1 cellular context compared by ENCODE assay signal in genomic region chr7:47734287-47734948, GRCh38.
TF ChIP-seq lines count a peak whose summit lies in the region.

No MANE protein-coding gene starts in this region.

TF ChIP-seq in HepG2, 621 proteins besides CTCF, POLR2A, EP300 and RAD21 (continued from another document and continues in another):
- TF ChIP-seq AHDC1 (CRISPR knock-in tag; IDR thresholded peaks at IDR 0.05; ENCODE audit: borderline replicate concordance): peak; percentile 98
- TF ChIP-seq ZNF282 (IDR thresholded peaks at IDR 0.05; ENCODE audit: partially characterized antibody): no peak
- peak; percentile 98 for TF ChIP-seq RARA (CRISPR knock-in tag; IDR thresholded peaks at IDR 0.05)
- TF ChIP-seq ZNF101 (CRISPR knock-in tag; IDR thresholded peaks at IDR 0.05; ENCODE audit: borderline replicate concordance, low read depth): no peak
- TF ChIP-seq ZNF121 (CRISPR knock-in tag; IDR thresholded peaks at IDR 0.05): peak; percentile 79
- peak; percentile 56 for TF ChIP-seq HNF4G (IDR thresholded peaks at IDR 0.05; ENCODE audit: borderline replicate concordance, low read depth, low read length)
- TF ChIP-seq HNF4G (CRISPR knock-in tag; IDR thresholded peaks at IDR 0.05; ENCODE audit: borderline replicate concordance, low read depth): peak; percentile 94
- TF ChIP-seq GFI1 (CRISPR knock-in tag; IDR thresholded peaks at IDR 0.05; ENCODE audit: borderline replicate concordance): peak; percentile 86
- TF ChIP-seq HOXA5 (CRISPR knock-in tag; IDR thresholded peaks at IDR 0.05): peak; percentile 92
- no peak; the same call in 1 of the 2 replicates for TF ChIP-seq GATAD1 (CRISPR knock-in tag; IDR thresholded peaks at IDR 0.05)
- TF ChIP-seq ZBTB8A (CRISPR knock-in tag; IDR thresholded peaks at IDR 0.05; ENCODE audit: borderline replicate concordance, low read depth): no peak
- TF ChIP-seq ZNF777 (CRISPR knock-in tag; IDR thresholded peaks at IDR 0.05): no peak
- peak; percentile 57; the same call in 1 of the 2 replicates for TF ChIP-seq KDM5B (CRISPR knock-in tag; IDR thresholded peaks at IDR 0.05; ENCODE audit: borderline replicate concordance)
- peak; percentile 84; the same call in 1 of the 2 replicates for TF ChIP-seq NCOR1 (IDR thresholded peaks at IDR 0.05; ENCODE audit: borderline replicate concordance, low read length)
- peak; percentile 83; the same call in 1 of the 2 replicates for TF ChIP-seq ZKSCAN8 (CRISPR knock-in tag; IDR thresholded peaks at IDR 0.05; ENCODE audit: borderline replicate concordance)
- TF ChIP-seq TBX3 (IDR thresholded peaks at IDR 0.05; ENCODE audit: borderline replicate concordance): peak; percentile 60; the same call in 1 of the 2 replicates
- no peak for TF ChIP-seq SIN3B (IDR thresholded peaks at IDR 0.05; ENCODE audit: low read length)
- TF ChIP-seq ZFP41 (CRISPR knock-in tag; IDR thresholded peaks at IDR 0.05; ENCODE audit: borderline replicate concordance): 0 out of 2 replicates have a peak, but pooled peaks have one; percentile 49
- TF ChIP-seq ZNF713 (CRISPR knock-in tag; IDR thresholded peaks at IDR 0.05): no peak
- peak; percentile 89; the same call in 1 of the 2 replicates for TF ChIP-seq SMAD1 (CRISPR knock-in tag; IDR thresholded peaks at IDR 0.05; ENCODE audit: borderline replicate concordance, low read depth)
- no peak for TF ChIP-seq MBNL3 (CRISPR knock-in tag; conservative IDR thresholded peaks at IDR 0.05)
- TF ChIP-seq REL (CRISPR knock-in tag; conservative IDR thresholded peaks at IDR 0.05): no peak
- peak; percentile 72 for TF ChIP-seq KMT2A (CRISPR knock-in tag; IDR thresholded peaks at IDR 0.05)
- no peak for TF ChIP-seq ELK4 (CRISPR knock-in tag; IDR thresholded peaks at IDR 0.05; ENCODE audit: borderline replicate concordance)
- TF ChIP-seq MTERF4 (CRISPR knock-in tag; IDR thresholded peaks at IDR 0.05): peak; percentile 21; the same call in 1 of the 2 replicates
- peak; percentile 89 for TF ChIP-seq TEAD3 (CRISPR knock-in tag; optimal IDR thresholded peaks at IDR 0.05; ENCODE audit: borderline replicate concordance)
- TF ChIP-seq CBFB (CRISPR knock-in tag; IDR thresholded peaks at IDR 0.05): peak; percentile 44; the same call in 1 of the 2 replicates
- TF ChIP-seq NR2F6 (IDR thresholded peaks at IDR 0.05): peak; percentile 95
- TF ChIP-seq NR2F6 (CRISPR knock-in tag; IDR thresholded peaks at IDR 0.05): peak; percentile 93
- TF ChIP-seq MEIS1 (CRISPR knock-in tag; IDR thresholded peaks at IDR 0.05; ENCODE audit: borderline replicate concordance): peak; percentile 99
- peak; percentile 73 for TF ChIP-seq DPF2 (CRISPR knock-in tag; IDR thresholded peaks at IDR 0.05; ENCODE audit: borderline replicate concordance, low read depth)
- TF ChIP-seq ZNF772 (CRISPR knock-in tag; IDR thresholded peaks at IDR 0.05): peak; percentile 85
- peak; percentile 97 for TF ChIP-seq MEF2D (CRISPR knock-in tag; IDR thresholded peaks at IDR 0.05)
- TF ChIP-seq ZNF646 (CRISPR knock-in tag; IDR thresholded peaks at IDR 0.05): peak; percentile 56; the same call in 1 of the 2 replicates
- peak; percentile 72 for TF ChIP-seq BORCS8-MEF2B (CRISPR knock-in tag; IDR thresholded peaks at IDR 0.05)
- no peak for TF ChIP-seq ZNF781 (CRISPR knock-in tag; IDR thresholded peaks at IDR 0.05; ENCODE audit: borderline replicate concordance, not compliant biosample characterization)
- TF ChIP-seq ZNF276 (CRISPR knock-in tag; IDR thresholded peaks at IDR 0.05; ENCODE audit: low read depth): 0 out of 2 replicates have a peak, but pooled peaks have one; percentile 16
- TF ChIP-seq HNRNPUL1 (IDR thresholded peaks at IDR 0.05; ENCODE audit: low read depth, low read length): no peak
- no peak for TF ChIP-seq MTA3 (CRISPR knock-in tag; IDR thresholded peaks at IDR 0.05)
- TF ChIP-seq KMT2B (CRISPR knock-in tag; IDR thresholded peaks at IDR 0.05): peak; percentile 41; the same call in 1 of the 2 replicates
- TF ChIP-seq MXI1 (IDR thresholded peaks at IDR 0.05; ENCODE audit: borderline replicate concordance, low read depth, low read length): peak; percentile 40; the same call in 1 of the 3 replicates
- peak; percentile 94 for TF ChIP-seq ZNF605 (CRISPR knock-in tag; IDR thresholded peaks at IDR 0.05)
- no peak for TF ChIP-seq ZNF773 (CRISPR knock-in tag; IDR thresholded peaks at IDR 0.05; ENCODE audit: borderline replicate concordance)
- TF ChIP-seq MYC (CRISPR knock-in tag; IDR thresholded peaks at IDR 0.05; ENCODE audit: borderline replicate concordance): peak; percentile 73; the same call in 1 of the 2 replicates
- no peak for TF ChIP-seq DMTF1 (CRISPR knock-in tag; IDR thresholded peaks at IDR 0.05)
